In genomic region chr14:104799657-104800599, GRCh38 we compare ENCODE assay signal across 8 cellular contexts. TPM values are rescaled to one million over a fixed set of nuclear protein-coding genes. Genes with fewer than 3 reads are reported as not detected.
A peak's percentile ranks its signal among the peaks of the same experiment; 100 is the strongest.
DNase-seq lines count a peak whose midpoint lies in the region; ATAC-seq and TF ChIP-seq lines count a peak whose summit lies in the region.

No MANE protein-coding gene starts in this region.

- H3K27me3 ChIP-seq in dorsolateral prefrontal cortex, result peaks cover 0 to 4% (median 0%) of the 10 kb centered on the region in 45 donors

- H3K27ac ChIP-seq in dorsolateral prefrontal cortex, result peak overlapping the region in 57 of 59 donors; percentile 13 to 94 (median 83)

- intact Hi-C loops in dorsolateral prefrontal cortex (cut with DNase I) (no loop called here), lower leg skin (cut with DNase I; ENCODE audit: low total_unique reads) (no loop called here)

- ATAC-seq in GM21723 (IDR thresholded peaks at IDR 0.05; ENCODE audit: unreplicated experiment), result peak; percentile 55

- TF ChIP-seq POLR2A in lower leg skin (IDR thresholded peaks at IDR 0.05), result peak in 1 of 2 donors; percentile 11

- TF ChIP-seq CTCF in dorsolateral prefrontal cortex (IDR thresholded peaks at IDR 0.05 in 54 of 56, conservative IDR thresholded peaks at IDR 0.05 in 2 of 56; ENCODE audit: low read depth in 1 of 56, partially characterized antibody in 56 of 56), result peak in 27 of 56 donors; percentile 9 to 44 (median 21)
- no peak for TF ChIP-seq CTCF in lower leg skin (IDR thresholded peaks at IDR 0.05)

- DNase-seq in DMS53 (lab: John Stamatoyannopoulos, UW), result peak; percentile 85
- peak; percentile 82 for DNase-seq in NCI-H146 (lab: John Stamatoyannopoulos, UW)
- peak; percentile 77 to 82 for DNase-seq in activated CD4-positive, alpha-beta T cell treated with anti-CD3 and anti-CD28 coated beads, Interleukin-2, amount 50 U/mL, for 4 hours
- DNase-seq in dorsolateral prefrontal cortex, result peak in 3 of 10 donors; percentile 62 to 69 (median 65)
- DNase-seq in lower leg skin (ENCODE audit: low spot score in 2 of 2), result peak; percentile 65 to 97
- peak; percentile 50 to 79 (median 57) for DNase-seq in stimulated activated CD4-positive, alpha-beta T cell treated with anti-CD3 and anti-CD28 coated beads, TNF-alpha, amount 100 ng/mL, for 24 hours (ENCODE audit: low read depth in 3 of 3)
- no peak for DNase-seq in NK-92 (lab: John Stamatoyannopoulos, UW; ENCODE audit: unreplicated experiment)

- H3K4me3 ChIP-seq in dorsolateral prefrontal cortex (peak overlapping the region; percentile 17 to 83 (median 57)), lower leg skin (ENCODE audit: low read depth, poor library complexity, severe bottlenecking) (peak overlapping the region; percentile 26)

- WGBS in lower leg skin, 2 donors, result 20 to 32% methylated on average over 24 to 32 of the region's 68 CpGs

RNA-seq across cellular contexts. Expression of gene ZBTB42, which starts 1.0 kb away (rescaled TPM):
- total RNA-seq in dorsolateral prefrontal cortex (1 to 10 TPM in 49 of 120 experiments, under 1 TPM in 71; 0.32 to 3.2 (median 0.91) TPM), lower leg skin (10 to 100 TPM in 2 of 4 donors, 1 to 10 TPM in 2; 1.6 to 11.9 (median 8.6) TPM)

RNA-seq across cellular contexts. Expression of gene AKT1, which starts 4.4 kb away (rescaled TPM):
- total RNA-seq in dorsolateral prefrontal cortex, result 100 to 1,000 TPM in 5 of 120 experiments, 10 to 100 TPM in 115; 63.1 to 111 (median 79.7) TPM
- total RNA-seq in lower leg skin, result 10 to 100 TPM; 51.9 to 91.0 (median 88.7) TPM

RNA-seq across cellular contexts. Expression of gene SIVA1, which starts 47.0 kb away (rescaled TPM):
- total RNA-seq in dorsolateral prefrontal cortex (10 to 100 TPM; 23.3 to 52.5 (median 36.1) TPM), lower leg skin (100 to 1,000 TPM; 162 to 174 (median 168) TPM)
